11 cellular contexts compared by ENCODE assay signal in genomic region chr12:27272375-27273028, GRCh38. TPM values are rescaled to one million over a fixed set of nuclear protein-coding genes. Genes with fewer than 3 reads are reported as not detected.
DNase-seq lines count a peak whose midpoint lies in the region; ATAC-seq, FAIRE-seq and TF ChIP-seq lines count a peak whose summit lies in the region.
"Had no signal": no experiment of that assay in that cellular context is flagged by ENCODE, and none has a peak within 500 bp of the region (broad histone marks: within the 10 kb centered on the region; RNA-seq: fewer than 3 reads in every experiment).

No MANE protein-coding gene starts in this region.

- dilution Hi-C loops in endothelial cell of umbilical vein (cut with MboI; ENCODE audit: extremely low pct_ligation_motif_present, low sequenced_read_pairs) = no loop called here

- peaks cover 32% of the 10 kb centered on the region for H3K4me1 ChIP-seq in endothelial cell of umbilical vein (ENCODE audit: control insufficient read depth, extremely low read depth, insufficient read depth, low read length)
- H3K4me1 ChIP-seq in psoas muscle = peaks cover 28% of the 10 kb centered on the region
- H3K4me1 ChIP-seq in effector memory CD4-positive, alpha-beta T cell (ENCODE audit: control insufficient read depth, insufficient read depth, low read length, poor library complexity, severe bottlenecking) = no peaks in the 10 kb centered on the region

- POLR2A ChIA-PET in endothelial cell of umbilical vein (lab: Charles Lee) = no interaction called here

- H3K27me3 ChIP-seq in endothelial cell of umbilical vein (ENCODE audit: control insufficient read depth in 2 of 2, insufficient read depth in 2 of 2, low read length in 2 of 2) (no peaks in the 10 kb centered on the region), psoas muscle (ENCODE audit: insufficient read depth in 3 of 3, low read length in 2 of 3) (no peaks in the 10 kb centered on the region)
- no peaks in the 10 kb centered on the region for H3K27me3 ChIP-seq in effector memory CD4-positive, alpha-beta T cell (replicated peaks; ENCODE audit: control insufficient read depth, insufficient read depth, low read length, poor library complexity, severe bottlenecking)
- H3K27me3 ChIP-seq: neural progenitor cell had no signal

- TF ChIP-seq CTCF in endothelial cell of umbilical vein (IDR thresholded peaks at IDR 0.05; ENCODE audit: extremely low read depth in 1 of 2, insufficient read depth in 1 of 2, low read depth in 1 of 2, low read length in 2 of 2) (no peak), psoas muscle (IDR thresholded peaks at IDR 0.05) (no peak)

- H4K20me1 ChIP-seq in endothelial cell of umbilical vein (replicated peaks; ENCODE audit: control insufficient read depth, extremely low read depth, insufficient read depth, low read length) = no peaks in the 10 kb centered on the region

- H3K4me2 ChIP-seq in endothelial cell of umbilical vein (ENCODE audit: insufficient read depth, low read length) = peak overlapping the region; percentile 38
- H3K4me2 ChIP-seq: neural progenitor cell had no signal

- ATAC-seq in psoas muscle = no peak

- H3K4me3 ChIP-seq in endothelial cell of umbilical vein (replicated peaks in 1 of 3; ENCODE audit: insufficient read depth in 1 of 3, low read depth in 1 of 3, low read length in 3 of 3) (no peak overlapping the region), psoas muscle (no peak overlapping the region)
- H3K4me3 ChIP-seq in effector memory CD4-positive, alpha-beta T cell (ENCODE audit: insufficient read depth, low read depth, low read length, poor library complexity, severe bottlenecking) = no peak overlapping the region
- H3K4me3 ChIP-seq: neural progenitor cell had no signal

- TF ChIP-seq POLR2A in endothelial cell of umbilical vein (IDR thresholded peaks at IDR 0.05; ENCODE audit: low read depth, low read length) = no peak

- no TSS peak for BruUV-seq in endothelial cell of umbilical vein (replicated peaks; lab: Mats Ljungman, UMichigan)

- H3K9me3 ChIP-seq in endothelial cell of umbilical vein (replicated peaks; ENCODE audit: control insufficient read depth, insufficient read depth, low read length) (no peaks in the 10 kb centered on the region), psoas muscle (no peaks in the 10 kb centered on the region)
- no peaks in the 10 kb centered on the region for H3K9me3 ChIP-seq in effector memory CD4-positive, alpha-beta T cell (ENCODE audit: control insufficient read depth, low read length)

- intact Hi-C loops in endothelial cell of umbilical vein (cut with micrococcal nuclease) (no loop called here), psoas muscle (cut with DNase I) (no loop called here)

- H3K9ac ChIP-seq in endothelial cell of umbilical vein (replicated peaks; ENCODE audit: extremely low read depth, insufficient read depth, low read length) = no peak overlapping the region
- H3K9ac ChIP-seq: neural progenitor cell had no signal

- no peaks in the 10 kb centered on the region for H3K9me1 ChIP-seq in endothelial cell of umbilical vein (replicated peaks; ENCODE audit: control insufficient read depth, extremely low read depth, insufficient read depth, low read length)

- CTCF ChIA-PET in endothelial cell of umbilical vein (lab: Charles Lee) = interaction anchor here (0.7 to 1.8 kb wide), 7 partner anchors 12 to 257 kb away, joined by 3 to 12 read pairs (median 4); no protein-coding TSS in a partner anchor

- H3K27ac ChIP-seq in endothelial cell of umbilical vein (ENCODE audit: insufficient read depth, low read depth, low read length) (no peak overlapping the region), psoas muscle (peak overlapping the region; percentile 51)
- no peak overlapping the region for H3K27ac ChIP-seq in effector memory CD4-positive, alpha-beta T cell (ENCODE audit: insufficient read depth, low read length, poor library complexity, severe bottlenecking)
- H3K27ac ChIP-seq: neural progenitor cell, VCaP had no signal

- H2AFZ ChIP-seq in endothelial cell of umbilical vein (ENCODE audit: low read depth, low read length) = no peak overlapping the region
- H2AFZ ChIP-seq: neural progenitor cell had no signal

- 42 to 51% (median 48%) methylated on average over 2 of the region's 2 CpGs for WGBS in psoas muscle, 3 donors

- H3K36me3 ChIP-seq in endothelial cell of umbilical vein (ENCODE audit: control insufficient read depth in 2 of 2, extremely low read depth in 1 of 2, insufficient read depth in 2 of 2, low read length in 2 of 2) = no peaks in the 10 kb centered on the region
- no peaks in the 10 kb centered on the region for H3K36me3 ChIP-seq in psoas muscle (ENCODE audit: insufficient read depth in 1 of 2, low read depth in 1 of 2)
- no peaks in the 10 kb centered on the region for H3K36me3 ChIP-seq in effector memory CD4-positive, alpha-beta T cell (ENCODE audit: control insufficient read depth, insufficient read depth, low read length)
- H3K36me3 ChIP-seq: neural progenitor cell had no signal

- DNase-seq in DMS79 (lab: John Stamatoyannopoulos, UW) (peak; percentile 38), NCI-H2107 treated with DMSO at 0.1 percent for 48 hours (lab: John Stamatoyannopoulos, UW; ENCODE audit: unreplicated experiment) (peak; percentile 69), endothelial cell of umbilical vein (ENCODE audit: low read depth, low spot score) (peak; percentile 87), psoas muscle (no peak), 8988T (no peak), GOT3 (lab: John Stamatoyannopoulos, UW) (no peak)
- no peak for DNase-seq in effector memory CD4-positive, alpha-beta T cell
- DNase-seq in stimulated activated CD4-positive, alpha-beta T cell treated with anti-CD3 and anti-CD28 coated beads, Interleukin-15, amount 100 ng/mL, for 24 hours = no peak
- DNase-seq: IMR-90 had no signal

- peak; percentile 48 for FAIRE-seq in endothelial cell of umbilical vein (lab: Jason Lieb, UNC)

- H3K79me2 ChIP-seq in endothelial cell of umbilical vein (ENCODE audit: control insufficient read depth, insufficient read depth, low read length) = peaks cover 11% of the 10 kb centered on the region

TF ChIP-seq in endothelial cell of umbilical vein, 7 proteins besides CTCF, POLR2A, EP300 and RAD21:
- TF ChIP-seq EZH2 (IDR thresholded peaks at IDR 0.05; ENCODE audit: borderline replicate concordance, low read depth, low read length, severe bottlenecking) (no peak), GATA2 (IDR thresholded peaks at IDR 0.05; ENCODE audit: insufficient read depth, insufficient read length, low read depth, low read length) (no peak), MAX (IDR thresholded peaks at IDR 0.05; ENCODE audit: insufficient read depth, insufficient read length) (no peak), FOS (IDR thresholded peaks at IDR 0.05; ENCODE audit: borderline replicate concordance, insufficient read depth, low read length) (no peak), POLR2AphosphoS5 (IDR thresholded peaks at IDR 0.05; ENCODE audit: insufficient read depth, low read depth, low read length) (no peak), MYC (IDR thresholded peaks at IDR 0.05; ENCODE audit: low read depth, low read length) (no peak), JUN (IDR thresholded peaks at IDR 0.05; ENCODE audit: borderline replicate concordance, insufficient read depth, insufficient read length, low read depth) (no peak)

RNA-seq across cellular contexts. Expression of gene STK38L, which starts 28.4 kb away (rescaled TPM):
- total RNA-seq in endothelial cell of umbilical vein (58.4 and 60.0 TPM in 2 replicates), psoas muscle (10 to 100 TPM; 16.3 to 21.2 (median 18.6) TPM)
- polyA plus RNA-seq in endothelial cell of umbilical vein (8.9 and 14.7 TPM in 2 replicates), psoas muscle (10 to 100 TPM in 1 of 3 donors, 1 to 10 TPM in 2; 3.7 to 13.3 (median 4.3) TPM)
- polyA plus RNA-seq in endothelial cell of umbilical vein (2011; cell fraction: cytosol; rRNA removed) = 13.4 and 15.9 TPM in 2 replicates
- polyA plus RNA-seq in endothelial cell of umbilical vein (2011; cell fraction: nucleus; rRNA removed) = 59.2 and 69.9 TPM in 2 replicates
- 37.1 and 44.9 TPM in 2 replicates for polyA plus RNA-seq in endothelial cell of umbilical vein (2012)
- polyA minus RNA-seq in endothelial cell of umbilical vein = 22.9 and 30.2 TPM in 2 replicates
- 3.7 TPM for polyA minus RNA-seq in endothelial cell of umbilical vein (2011; cell fraction: cytosol; rRNA and poly(A)+ RNA removed)
- polyA minus RNA-seq in endothelial cell of umbilical vein (2011; cell fraction: nucleus; rRNA and poly(A)+ RNA removed) = 61.3 and 69.6 TPM in 2 replicates

Comparison
In these comparisons a context has a peak if more than half of its experiments do, and no peak if none do; other contexts are left out.
1. DNase-seq: peak in DMS79 (single experiment), NCI-H2107 treated with DMSO at 0.1 percent for 48 hours (single experiment) and endothelial cell of umbilical vein (single experiment); none in psoas muscle (0 of 2), effector memory CD4-positive, alpha-beta T cell (0 of 3), stimulated activated CD4-positive, alpha-beta T cell treated with anti-CD3 and anti-CD28 coated beads, Interleukin-15, amount 100 ng/mL, for 24 hours (single experiment), 8988T (single experiment) and GOT3 (single experiment).